Comparison of ENCODE assay signal across 8 cellular contexts in genomic region chr14:22560638-22561365, GRCh38. TPM values are rescaled to one million over a fixed set of nuclear protein-coding genes. Genes with fewer than 3 reads are reported as not detected.
A peak's percentile ranks its signal among the peaks of the same experiment; 100 is the strongest.
DNase-seq lines count a peak whose midpoint lies in the region; ATAC-seq and TF ChIP-seq lines count a peak whose summit lies in the region.

No MANE protein-coding gene starts in this region.

- H3K4me3 ChIP-seq in LNCaP clone FGC (ENCODE audit: low read depth, low read length) = peak overlapping the region; percentile 17; the same call in 1 of the 2 replicates

- H3K9me3 Mint-ChIP-seq in naive B cell = no peaks in the 10 kb centered on the region

- H3K27me3 Mint-ChIP-seq in naive B cell = no peaks in the 10 kb centered on the region

- no peak for ATAC-seq in naive B cell (ENCODE audit: low read depth in 2 of 2)

- no peak for TF ChIP-seq CTCF in LNCaP clone FGC (IDR thresholded peaks at IDR 0.05; ENCODE audit: control insufficient read depth, extremely low read depth, insufficient read depth)

- no peaks in the 10 kb centered on the region for H3K36me3 Mint-ChIP-seq in naive B cell

- peak overlapping the region; percentile 75 to 96 (median 85) for H3K27ac Mint-ChIP-seq in naive B cell

- DNase-seq in CMK (ENCODE audit: low read depth) (peak; percentile 44), LNCaP clone FGC (ENCODE audit: low read depth) (peak; percentile 93), naive B cell (no peak), COLO668 (lab: John Stamatoyannopoulos, UW; ENCODE audit: unreplicated experiment) (no peak), AG08396 (ENCODE audit: low spot score) (no peak), islet precursor cell (no peak), AG08395 (ENCODE audit: low spot score) (no peak)
- DNase-seq in activated T-cell treated with anti-CD3 and anti-CD28 coated beads, Interleukin-2, amount 50 U/mL, for 1 hour = peak; percentile 36

- H3K4me1 Mint-ChIP-seq in naive B cell = peaks cover 61 to 98% (median 83%) of the 10 kb centered on the region in 3 donors

- H3K4me3 Mint-ChIP-seq in naive B cell = peak overlapping the region in 7 of 8 donors; percentile 2 to 87 (median 62)

RNA-seq across cellular contexts. Expression of gene DAD1, which starts 28.2 kb away (rescaled TPM):
- 100 to 1,000 TPM; 427 to 721 (median 474) TPM for polyA plus RNA-seq in naive B cell (ENCODE audit: low read depth in 6 of 6)

RNA-seq across cellular contexts. Expression of gene ABHD4, which starts 37.3 kb away (rescaled TPM):
- polyA plus RNA-seq in naive B cell (ENCODE audit: low read depth in 6 of 6) = 10 to 100 TPM in 2 of 6 donors, 1 to 10 TPM in 4; 4.8 to 14.1 (median 9.2) TPM

Comparison
In these comparisons a context has a peak if more than half of its experiments do, and no peak if none do; other contexts are left out.
1. DNase-seq: peak in CMK (single experiment), LNCaP clone FGC (single experiment) and activated T-cell treated with anti-CD3 and anti-CD28 coated beads, Interleukin-2, amount 50 U/mL, for 1 hour (single experiment); none in naive B cell (single experiment), COLO668 (single experiment), AG08396 (single experiment), islet precursor cell (single experiment) and AG08395 (single experiment).